ENCODE assay signal across 9 cellular contexts in genomic region chr11:44595964-44596381, GRCh38. TPM values are rescaled to one million over a fixed set of nuclear protein-coding genes. Genes with fewer than 3 reads are reported as not detected.
DNase-seq lines count a peak whose midpoint lies in the region; ATAC-seq and TF ChIP-seq lines count a peak whose summit lies in the region.
"Had no signal": no experiment of that assay in that cellular context is flagged by ENCODE, and none has a peak within 500 bp of the region (broad histone marks: within the 10 kb centered on the region; RNA-seq: fewer than 3 reads in every experiment).

No MANE protein-coding gene starts in this region.

- peak overlapping the region; percentile 61 to 88 (median 74) for H3K27ac ChIP-seq in tibial nerve

- TF ChIP-seq POLR2A in tibial nerve (IDR thresholded peaks at IDR 0.05) = no peak

- H3K36me3 ChIP-seq in mucosa of descending colon (ENCODE audit: low read depth) (no peaks in the 10 kb centered on the region), tibial nerve (no peaks in the 10 kb centered on the region)

- H3K4me1 Mint-ChIP-seq in activated T-cell treated with anti-CD3 and anti-CD28 coated beads, Interleukin-2, amount 50 U/mL, for 24 hours (ENCODE audit: low read depth) = peaks cover 82% of the 10 kb centered on the region
- H3K4me1 Mint-ChIP-seq in central memory CD8-positive, alpha-beta T cell = peaks cover 55% of the 10 kb centered on the region

- no peaks in the 10 kb centered on the region for H3K27me3 ChIP-seq in tibial nerve

- TF ChIP-seq CTCF in mucosa of descending colon (IDR thresholded peaks at IDR 0.05) (no peak), tibial nerve (IDR thresholded peaks at IDR 0.05) (no peak)

- whole genome bisulfite sequencing in tibial nerve, 2 donors = 16 to 29% methylated on average over 10 of the region's 10 CpGs

- peak overlapping the region; percentile 91 for H3K27ac Mint-ChIP-seq in activated T-cell treated with anti-CD3 and anti-CD28 coated beads, Interleukin-2, amount 50 U/mL, for 24 hours
- peak overlapping the region; percentile 89 for H3K27ac Mint-ChIP-seq in central memory CD8-positive, alpha-beta T cell (ENCODE audit: low read depth)

- H3K4me3 Mint-ChIP-seq in activated T-cell treated with anti-CD3 and anti-CD28 coated beads, Interleukin-2, amount 50 U/mL, for 24 hours = peak overlapping the region; percentile 53
- H3K4me3 Mint-ChIP-seq in central memory CD8-positive, alpha-beta T cell = peak overlapping the region; percentile 74

- DNase-seq in activated T-cell treated with anti-CD3 and anti-CD28 coated beads, Interleukin-2, amount 50 U/mL, for 24 hours = no peak
- no peak for DNase-seq in activated T-cell treated with anti-CD3 and anti-CD28 coated beads for 4 hours
- DNase-seq in central memory CD8-positive, alpha-beta T cell (ENCODE audit: low spot score in 2 of 2) = no peak
- no peak for DNase-seq in mucosa of descending colon
- peak in 1 of 2 donors; percentile 29 for DNase-seq in tibial nerve (ENCODE audit: low spot score in 2 of 2)
- no peak for DNase-seq in AML-193 (lab: John Stamatoyannopoulos, UW)
- DNase-seq in Kasumi-1 (lab: John Stamatoyannopoulos, UW) = no peak
- DNase-seq: trophoblast cell had no signal

- H3K9me3 ChIP-seq in mucosa of descending colon (no peaks in the 10 kb centered on the region), tibial nerve (no peaks in the 10 kb centered on the region)

- H3K36me3 Mint-ChIP-seq in activated T-cell treated with anti-CD3 and anti-CD28 coated beads, Interleukin-2, amount 50 U/mL, for 24 hours (ENCODE audit: low read depth) = peaks cover 95% of the 10 kb centered on the region
- H3K36me3 Mint-ChIP-seq in central memory CD8-positive, alpha-beta T cell (ENCODE audit: insufficient read depth) = peaks cover 11% of the 10 kb centered on the region

- no peaks in the 10 kb centered on the region for H3K27me3 Mint-ChIP-seq in activated T-cell treated with anti-CD3 and anti-CD28 coated beads, Interleukin-2, amount 50 U/mL, for 24 hours
- no peaks in the 10 kb centered on the region for H3K27me3 Mint-ChIP-seq in central memory CD8-positive, alpha-beta T cell

- intact Hi-C loops in mucosa of descending colon (cut with DNase I, micrococcal nuclease) = no loop called here

- ATAC-seq in central memory CD8-positive, alpha-beta T cell (replicated peaks; ENCODE audit: extremely low read depth, poor library complexity, severe bottlenecking) = no peak
- ATAC-seq in mucosa of descending colon = peak; percentile 16
- no peak for ATAC-seq in HG03520 (IDR thresholded peaks at IDR 0.05; ENCODE audit: unreplicated experiment)

- H3K9me3 Mint-ChIP-seq in activated T-cell treated with anti-CD3 and anti-CD28 coated beads, Interleukin-2, amount 50 U/mL, for 24 hours = no peaks in the 10 kb centered on the region
- no peaks in the 10 kb centered on the region for H3K9me3 Mint-ChIP-seq in central memory CD8-positive, alpha-beta T cell

- H3K4me1 ChIP-seq in mucosa of descending colon (ENCODE audit: low read depth) (peaks cover 9% of the 10 kb centered on the region), tibial nerve (peaks cover 0 to 96% (median 60%) of the 10 kb centered on the region in 4 donors)

- TF ChIP-seq EP300 in tibial nerve (IDR thresholded peaks at IDR 0.05) = peak in 1 of 2 donors; percentile 47

- no peak overlapping the region for H3K4me3 ChIP-seq in mucosa of descending colon
- H3K4me3 ChIP-seq in tibial nerve = no peak overlapping the region

RNA-seq across cellular contexts. Expression of gene CD82, which starts 30.5 kb away (rescaled TPM):
- total RNA-seq in mucosa of descending colon = 10 to 100 TPM; 27.2 to 43.2 (median 29.6) TPM
- 10 to 100 TPM; 27.9 to 49.4 (median 43.4) TPM for total RNA-seq in tibial nerve
